Comparison of ENCODE assay signal across 8 cellular contexts in genomic region chr16:81095953-81096714, GRCh38. TPM values are rescaled to one million over a fixed set of nuclear protein-coding genes. Genes with fewer than 3 reads are reported as not detected.
DNase-seq lines count a peak whose midpoint lies in the region; ATAC-seq and TF ChIP-seq lines count a peak whose summit lies in the region.

GCSH (minus strand) TSS chr16:81096395; CDS start chr16:81096278, 117 bp downstream.

- peaks cover 0 to 2% of the 10 kb centered on the region in 2 donors for H3K36me3 Mint-ChIP-seq in activated T-cell treated with anti-CD3 and anti-CD28 coated beads, Interleukin-2, amount 50 U/mL, for 72 hours (ENCODE audit: insufficient read depth in 2 of 2)

- POLR2A ChIA-PET in Panc1 (lab: Charles Lee), result no interaction called here

- peaks cover 19% of the 10 kb centered on the region for H3K4me1 Mint-ChIP-seq in activated T-cell treated with anti-CD3 and anti-CD28 coated beads, Interleukin-2, amount 50 U/mL, for 72 hours (ENCODE audit: low read depth)

- in situ Hi-C loops in Panc1 (cut with HindIII; ENCODE audit: low pct_unique_long_range_greater_than_20kb, low sequenced_read_pairs), result no loop called here

- ATAC-seq in GM21723 (IDR thresholded peaks at IDR 0.05; ENCODE audit: unreplicated experiment), result peak; percentile 98
- ATAC-seq in Panc1, result peak; percentile 99
- ATAC-seq in activated T-cell treated with anti-CD3 and anti-CD28 coated beads, Interleukin-2, amount 50 U/mL, for 72 hours (replicated peaks in 1 of 2), result peak; percentile 98

- TF ChIP-seq EP300 in esophagus muscularis mucosa (IDR thresholded peaks at IDR 0.05), result no peak

- intact Hi-C loops in Panc1 (cut with micrococcal nuclease; ENCODE audit: unreplicated experiment), result no loop called here
- intact Hi-C loops in esophagus muscularis mucosa (cut with DNase I), result loop anchor here (5.0 kb wide), 1 partner anchor 59 kb away; the partner anchor contains the start of gene ATMIN

- DNase-seq in DMS153 treated with DMSO at 0.1 percent for 48 hours (lab: John Stamatoyannopoulos, UW; ENCODE audit: unreplicated experiment) (peak; percentile 97), KG1 (lab: John Stamatoyannopoulos, UW) (peak; percentile 93), Panc1 (ENCODE audit: low read depth, low spot score) (peak; percentile 73), esophagus muscularis mucosa (ENCODE audit: extremely low spot score) (peak; percentile 100)
- DNase-seq in activated T-cell treated with anti-CD3 and anti-CD28 coated beads, Interleukin-2, amount 50 U/mL, for 72 hours, result peak; percentile 99 to 100
- peak; percentile 96 to 99 for DNase-seq in stimulated activated CD8-positive, alpha-beta memory T cell treated with anti-CD3 and anti-CD28 coated beads, Interleukin-7, amount 100 ng/mL, for 4 hours (ENCODE audit: low read depth in 2 of 2)

- peaks cover 1 to 2% of the 10 kb centered on the region in 2 donors for H3K9me3 Mint-ChIP-seq in activated T-cell treated with anti-CD3 and anti-CD28 coated beads, Interleukin-2, amount 50 U/mL, for 72 hours

- H3K36me3 ChIP-seq in Panc1 (ENCODE audit: control insufficient read depth, insufficient read depth, low read length), result peaks cover 3% of the 10 kb centered on the region; the same call in 1 of the 2 replicates
- no peaks in the 10 kb centered on the region for H3K36me3 ChIP-seq in esophagus muscularis mucosa
- H3K36me3 ChIP-seq in muscle layer of duodenum (ENCODE audit: control insufficient read depth in 1 of 2, insufficient read depth in 2 of 2, low read length in 2 of 2), result no peaks in the 10 kb centered on the region

- CTCF ChIA-PET in Panc1 (lab: Charles Lee), result no interaction called here

- BruUV-seq in Panc1 (replicated peaks; lab: Mats Ljungman, UMichigan), result no TSS peak

- no peak for TF ChIP-seq POLR2A in esophagus muscularis mucosa (IDR thresholded peaks at IDR 0.05; ENCODE audit: low read depth)

- H3K4me3 Mint-ChIP-seq in activated T-cell treated with anti-CD3 and anti-CD28 coated beads, Interleukin-2, amount 50 U/mL, for 72 hours, result peak within 1 kb of the TSS; percentile 84 to 87

- H3K27ac Mint-ChIP-seq in activated T-cell treated with anti-CD3 and anti-CD28 coated beads, Interleukin-2, amount 50 U/mL, for 72 hours, result no peak within 1 kb of the TSS

- peak within 1 kb of the TSS; percentile 76 to 79 for H3K4me3 ChIP-seq in Panc1 (ENCODE audit: low read depth in 2 of 2, low read length in 2 of 2)
- H3K4me3 ChIP-seq in esophagus muscularis mucosa, result peak within 1 kb of the TSS; percentile 75 to 94 (median 86)
- H3K4me3 ChIP-seq in muscle layer of duodenum (ENCODE audit: low read depth in 1 of 2, low read length in 2 of 2), result peak within 1 kb of the TSS; percentile 61 to 89

- TF ChIP-seq CTCF in Panc1 (IDR thresholded peaks at IDR 0.05), result no peak
- TF ChIP-seq CTCF in esophagus muscularis mucosa (IDR thresholded peaks at IDR 0.05), result no peak

- no peaks in the 10 kb centered on the region for H3K27me3 ChIP-seq in Panc1 (ENCODE audit: control insufficient read depth, insufficient read depth, low read length)
- H3K27me3 ChIP-seq in esophagus muscularis mucosa, result no peaks in the 10 kb centered on the region
- no peaks in the 10 kb centered on the region for H3K27me3 ChIP-seq in muscle layer of duodenum (ENCODE audit: low read depth, low read length)

- no peaks in the 10 kb centered on the region for H3K9me3 ChIP-seq in Panc1 (ENCODE audit: control insufficient read depth, insufficient read depth, low read depth, low read length)
- H3K9me3 ChIP-seq in esophagus muscularis mucosa, result no peaks in the 10 kb centered on the region
- no peaks in the 10 kb centered on the region for H3K9me3 ChIP-seq in muscle layer of duodenum (ENCODE audit: control insufficient read depth in 1 of 2, low read length in 2 of 2)

- H3K4me1 ChIP-seq in Panc1 (ENCODE audit: control insufficient read depth, insufficient read depth, low read length) (peaks cover 4% of the 10 kb centered on the region; the same call in 1 of the 2 replicates), esophagus muscularis mucosa (peaks cover 5 to 19% (median 11%) of the 10 kb centered on the region in 4 donors), muscle layer of duodenum (ENCODE audit: control insufficient read depth in 1 of 2, insufficient read depth in 2 of 2, low read length in 2 of 2) (peaks cover 0 to 11% of the 10 kb centered on the region in 2 donors)

- no peaks in the 10 kb centered on the region for H3K27me3 Mint-ChIP-seq in activated T-cell treated with anti-CD3 and anti-CD28 coated beads, Interleukin-2, amount 50 U/mL, for 72 hours (ENCODE audit: low read depth)

- 0% methylated on average over 11 of the region's 83 CpGs for WGBS in esophagus muscularis mucosa

- H3K27ac ChIP-seq in Panc1 (ENCODE audit: low read length), result peak within 1 kb of the TSS; percentile 82
- peak within 1 kb of the TSS; percentile 75 to 92 (median 86) for H3K27ac ChIP-seq in esophagus muscularis mucosa (replicated peaks in 1 of 4)
- H3K27ac ChIP-seq in muscle layer of duodenum (ENCODE audit: low read length), result peak within 1 kb of the TSS; percentile 54

RNA-seq across cellular contexts. Expression of gene GCSH, which starts in this region (rescaled TPM):
- 36.6 TPM for total RNA-seq in Panc1 (2021; ENCODE audit: unreplicated experiment)
- polyA plus RNA-seq in Panc1 (2012; ENCODE audit: insufficient read length), result 21.8 TPM
- 10 to 100 TPM; 12.4 to 12.6 TPM for total RNA-seq in activated T-cell treated with anti-CD3 and anti-CD28 coated beads, Interleukin-2, amount 50 U/mL, for 72 hours
- total RNA-seq in esophagus muscularis mucosa, result 10 to 100 TPM; 12.6 to 20.8 (median 16.6) TPM

Comparison
In these comparisons a context has a peak if more than half of its experiments do, and no peak if none do; other contexts are left out.
1. Peak in every context shown above with its lines: DNase-seq, ATAC-seq, H3K4me3 ChIP-seq and H3K27ac ChIP-seq.